In the genomic region with DNA sequence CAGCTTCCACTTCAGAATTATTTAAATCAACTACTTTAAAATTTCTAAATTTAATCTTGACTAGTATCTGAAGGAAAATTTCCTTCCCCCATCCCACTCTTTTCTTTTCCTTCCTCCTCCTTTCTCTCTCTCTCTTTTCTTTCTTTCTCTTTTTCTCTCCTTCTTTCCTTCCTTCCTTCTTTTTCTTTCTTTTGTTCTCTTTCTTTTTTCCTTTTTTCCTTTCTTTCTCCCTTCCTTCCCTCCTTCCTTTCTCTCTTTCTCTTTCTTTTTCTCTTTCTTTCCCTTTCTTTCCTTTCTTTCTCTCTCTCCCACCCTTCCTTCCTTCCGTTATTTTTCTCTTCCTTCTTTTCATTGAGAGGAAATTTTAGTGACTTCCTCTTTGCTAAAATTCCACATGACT, we compare ENCODE assay signal across 1 cellular context.
TF ChIP-seq lines count a peak whose summit lies in the region.

No MANE protein-coding gene starts in this region.

TF ChIP-seq in A549, 52 proteins besides CTCF, POLR2A, EP300 and RAD21 (continued from another document):
- TF ChIP-seq, protein P1, sequence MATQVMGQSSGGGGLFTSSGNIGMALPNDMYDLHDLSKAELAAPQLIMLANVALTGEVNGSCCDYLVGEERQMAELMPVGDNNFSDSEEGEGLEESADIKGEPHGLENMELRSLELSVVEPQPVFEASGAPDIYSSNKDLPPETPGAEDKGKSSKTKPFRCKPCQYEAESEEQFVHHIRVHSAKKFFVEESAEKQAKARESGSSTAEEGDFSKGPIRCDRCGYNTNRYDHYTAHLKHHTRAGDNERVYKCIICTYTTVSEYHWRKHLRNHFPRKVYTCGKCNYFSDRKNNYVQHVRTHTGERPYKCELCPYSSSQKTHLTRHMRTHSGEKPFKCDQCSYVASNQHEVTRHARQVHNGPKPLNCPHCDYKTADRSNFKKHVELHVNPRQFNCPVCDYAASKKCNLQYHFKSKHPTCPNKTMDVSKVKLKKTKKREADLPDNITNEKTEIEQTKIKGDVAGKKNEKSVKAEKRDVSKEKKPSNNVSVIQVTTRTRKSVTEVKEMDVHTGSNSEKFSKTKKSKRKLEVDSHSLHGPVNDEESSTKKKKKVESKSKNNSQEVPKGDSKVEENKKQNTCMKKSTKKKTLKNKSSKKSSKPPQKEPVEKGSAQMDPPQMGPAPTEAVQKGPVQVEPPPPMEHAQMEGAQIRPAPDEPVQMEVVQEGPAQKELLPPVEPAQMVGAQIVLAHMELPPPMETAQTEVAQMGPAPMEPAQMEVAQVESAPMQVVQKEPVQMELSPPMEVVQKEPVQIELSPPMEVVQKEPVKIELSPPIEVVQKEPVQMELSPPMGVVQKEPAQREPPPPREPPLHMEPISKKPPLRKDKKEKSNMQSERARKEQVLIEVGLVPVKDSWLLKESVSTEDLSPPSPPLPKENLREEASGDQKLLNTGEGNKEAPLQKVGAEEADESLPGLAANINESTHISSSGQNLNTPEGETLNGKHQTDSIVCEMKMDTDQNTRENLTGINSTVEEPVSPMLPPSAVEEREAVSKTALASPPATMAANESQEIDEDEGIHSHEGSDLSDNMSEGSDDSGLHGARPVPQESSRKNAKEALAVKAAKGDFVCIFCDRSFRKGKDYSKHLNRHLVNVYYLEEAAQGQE (IDR thresholded peaks at IDR 0.05) = no peak
- TF ChIP-seq RARB (CRISPR knock-in tag; IDR thresholded peaks at IDR 0.05) = no peak
- TF ChIP-seq ZNF302 (CRISPR knock-in tag; IDR thresholded peaks at IDR 0.05) = no peak
- TF ChIP-seq CBX8 (IDR thresholded peaks at IDR 0.05) = no peak
- no peak for TF ChIP-seq ZC3H11A (IDR thresholded peaks at IDR 0.05)
- TF ChIP-seq KDM5A (IDR thresholded peaks at IDR 0.05) = no peak
- TF ChIP-seq RNF2 (IDR thresholded peaks at IDR 0.05; ENCODE audit: borderline replicate concordance, low read depth) = no peak
- no peak for TF ChIP-seq TFCP2L1 (CRISPR knock-in tag; IDR thresholded peaks at IDR 0.05)
- TF ChIP-seq, protein P2, sequence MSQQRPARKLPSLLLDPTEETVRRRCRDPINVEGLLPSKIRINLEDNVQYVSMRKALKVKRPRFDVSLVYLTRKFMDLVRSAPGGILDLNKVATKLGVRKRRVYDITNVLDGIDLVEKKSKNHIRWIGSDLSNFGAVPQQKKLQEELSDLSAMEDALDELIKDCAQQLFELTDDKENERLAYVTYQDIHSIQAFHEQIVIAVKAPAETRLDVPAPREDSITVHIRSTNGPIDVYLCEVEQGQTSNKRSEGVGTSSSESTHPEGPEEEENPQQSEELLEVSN (IDR thresholded peaks at IDR 0.05; ENCODE audit: borderline replicate concordance, low read depth) = no peak
- TF ChIP-seq EHMT2 (IDR thresholded peaks at IDR 0.05; ENCODE audit: low read depth) = no peak
- no peak for TF ChIP-seq PHF8 (IDR thresholded peaks at IDR 0.05; ENCODE audit: borderline replicate concordance, low read depth)
- TF ChIP-seq, protein P3, sequence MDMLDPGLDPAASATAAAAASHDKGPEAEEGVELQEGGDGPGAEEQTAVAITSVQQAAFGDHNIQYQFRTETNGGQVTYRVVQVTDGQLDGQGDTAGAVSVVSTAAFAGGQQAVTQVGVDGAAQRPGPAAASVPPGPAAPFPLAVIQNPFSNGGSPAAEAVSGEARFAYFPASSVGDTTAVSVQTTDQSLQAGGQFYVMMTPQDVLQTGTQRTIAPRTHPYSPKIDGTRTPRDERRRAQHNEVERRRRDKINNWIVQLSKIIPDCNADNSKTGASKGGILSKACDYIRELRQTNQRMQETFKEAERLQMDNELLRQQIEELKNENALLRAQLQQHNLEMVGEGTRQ (IDR thresholded peaks at IDR 0.05) = no peak
- TF ChIP-seq NR3C1 (IDR thresholded peaks at IDR 0.05) = no peak
- no peak for TF ChIP-seq POLR2AphosphoS2 (conservative IDR thresholded peaks at IDR 0.05; ENCODE audit: low read length)
- TF ChIP-seq MYC (IDR thresholded peaks at IDR 0.05; ENCODE audit: borderline replicate concordance, low read length) = no peak
- TF ChIP-seq MAZ (IDR thresholded peaks at IDR 0.05; ENCODE audit: borderline replicate concordance, low read depth, low read length) = no peak
- TF ChIP-seq GATA3 (IDR thresholded peaks at IDR 0.05; ENCODE audit: borderline replicate concordance) = no peak
- TF ChIP-seq SREBF2 (IDR thresholded peaks at IDR 0.05) = no peak
